Comparison of ENCODE assay signal across 13 cellular contexts in genomic region chr4:167052631-167053085, GRCh38.
A peak's percentile ranks its signal among the peaks of the same experiment; 100 is the strongest.
DNase-seq lines count a peak whose midpoint lies in the region; ATAC-seq and FAIRE-seq lines count a peak whose summit lies in the region.
"Had no signal": no experiment of that assay in that cellular context is flagged by ENCODE, and none has a peak within 500 bp of the region (broad histone marks: within the 10 kb centered on the region; RNA-seq: fewer than 3 reads in every experiment).

No MANE protein-coding gene starts in this region.

- ATAC-seq in GM21367 (IDR thresholded peaks at IDR 0.05; ENCODE audit: unreplicated experiment): peak; percentile 67
- ATAC-seq in HG03108 (IDR thresholded peaks at IDR 0.05; ENCODE audit: unreplicated experiment): no peak
- ATAC-seq: CD8-positive, alpha-beta T cell had no signal

- no peaks in the 10 kb centered on the region for H3K9me3 ChIP-seq in BLaER1
- no peaks in the 10 kb centered on the region for H3K9me3 ChIP-seq in small intestine (ENCODE audit: control insufficient read depth, low read depth)

- H3K27me3 ChIP-seq in BLaER1 (no peaks in the 10 kb centered on the region), small intestine (ENCODE audit: control insufficient read depth in 2 of 2, insufficient read depth in 2 of 2, low read length in 2 of 2) (no peaks in the 10 kb centered on the region)

- H3K9ac ChIP-seq in BLaER1: no peak overlapping the region

- H3K4me3 ChIP-seq in BLaER1 (no peak overlapping the region), small intestine (ENCODE audit: low read depth in 1 of 2, low read length in 2 of 2) (no peak overlapping the region)

- DNase-seq in caudate nucleus (lab: John Stamatoyannopoulos, UW) (peak in 1 of 61 donors; percentile 1), pons (ENCODE audit: low spot score) (peak; percentile 92), small intestine (no peak), SIG-M5 (lab: John Stamatoyannopoulos, UW) (no peak)
- DNase-seq: ACHN; CD8-positive, alpha-beta T cell; HCEC 1CT; NCI-H1694 treated with DMSO at 0.1 percent for 48 hours; NCI-H748 treated with DMSO at 0.1 percent for 48 hours had no signal

- WGBS in small intestine, 3 donors: 64 to 97% (median 80%) methylated on average over 1 of the region's 1 CpG

- peak overlapping the region; percentile 52 for H3K4me2 ChIP-seq in BLaER1

- H3K27ac ChIP-seq in BLaER1 (no peak overlapping the region), caudate nucleus (ENCODE audit: low read depth, low read length) (peak overlapping the region; percentile 92), small intestine (ENCODE audit: low read depth in 1 of 2, low read length in 1 of 2) (no peak overlapping the region)

- no peaks in the 10 kb centered on the region for H4K20me1 ChIP-seq in BLaER1

- no peak for FAIRE-seq in small intestine (lab: Jason Lieb, UNC)
- FAIRE-seq: HTR-8/SVneo had no signal

- H3K4me1 ChIP-seq in BLaER1 (peaks cover 16% of the 10 kb centered on the region), small intestine (ENCODE audit: control insufficient read depth in 2 of 2, insufficient read depth in 1 of 2, low read depth in 1 of 2, low read length in 1 of 2) (no peaks in the 10 kb centered on the region)

- H3K36me3 ChIP-seq in BLaER1: no peaks in the 10 kb centered on the region
- H3K36me3 ChIP-seq in small intestine (ENCODE audit: control insufficient read depth in 2 of 2, insufficient read depth in 2 of 2, low read length in 2 of 2): no peaks in the 10 kb centered on the region
